Comparison of ENCODE assay signal across 1 cellular context in the genomic region with DNA sequence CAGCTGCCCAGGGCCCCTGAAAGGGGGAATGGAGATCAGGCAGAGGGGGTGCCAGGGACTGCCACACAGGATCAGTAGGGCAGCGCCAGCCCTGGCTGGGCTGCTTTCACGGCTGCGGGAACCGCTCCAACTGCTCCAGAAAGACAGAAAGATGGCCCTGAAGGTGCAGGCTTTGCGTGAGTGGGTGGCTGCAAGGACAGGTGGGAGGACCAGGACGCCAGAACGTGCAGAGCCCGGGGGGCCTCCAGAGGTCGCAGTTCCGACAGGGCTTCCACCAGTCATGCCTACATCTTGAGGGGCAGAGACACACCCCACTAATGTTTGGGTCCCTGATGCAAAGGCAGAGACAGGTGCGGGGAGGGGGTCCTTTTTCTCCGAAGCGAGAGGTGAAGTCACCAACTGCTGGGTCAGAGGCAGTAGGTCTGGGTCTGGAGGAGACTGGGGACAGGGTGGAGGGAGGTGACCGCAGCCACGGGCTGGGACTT.
TF ChIP-seq lines count a peak whose summit lies in the region.

No MANE protein-coding gene starts in this region.

TF ChIP-seq in H1, 55 proteins besides CTCF, POLR2A, EP300 and RAD21:
- TF ChIP-seq CHD1 (IDR thresholded peaks at IDR 0.05; ENCODE audit: low read depth, low read length), result no peak
- TF ChIP-seq KDM4A (IDR thresholded peaks at IDR 0.05; ENCODE audit: low read depth, low read length, severe bottlenecking), result no peak
- TF ChIP-seq MAFK (IDR thresholded peaks at IDR 0.05; ENCODE audit: low read depth, low read length), result no peak
- no peak for TF ChIP-seq TCF12 (IDR thresholded peaks at IDR 0.05; ENCODE audit: low read depth, low read length)
- TF ChIP-seq TAF7 (optimal IDR thresholded peaks at IDR 0.05; ENCODE audit: borderline replicate concordance, low read depth, low read length), result no peak
- no peak for TF ChIP-seq HDAC2 (IDR thresholded peaks at IDR 0.05; ENCODE audit: borderline replicate concordance in 1 of 2, low read depth in 2 of 2, low read length in 2 of 2)
- TF ChIP-seq SUZ12 (IDR thresholded peaks at IDR 0.05; ENCODE audit: low read length), result no peak
- TF ChIP-seq, protein P1, sequence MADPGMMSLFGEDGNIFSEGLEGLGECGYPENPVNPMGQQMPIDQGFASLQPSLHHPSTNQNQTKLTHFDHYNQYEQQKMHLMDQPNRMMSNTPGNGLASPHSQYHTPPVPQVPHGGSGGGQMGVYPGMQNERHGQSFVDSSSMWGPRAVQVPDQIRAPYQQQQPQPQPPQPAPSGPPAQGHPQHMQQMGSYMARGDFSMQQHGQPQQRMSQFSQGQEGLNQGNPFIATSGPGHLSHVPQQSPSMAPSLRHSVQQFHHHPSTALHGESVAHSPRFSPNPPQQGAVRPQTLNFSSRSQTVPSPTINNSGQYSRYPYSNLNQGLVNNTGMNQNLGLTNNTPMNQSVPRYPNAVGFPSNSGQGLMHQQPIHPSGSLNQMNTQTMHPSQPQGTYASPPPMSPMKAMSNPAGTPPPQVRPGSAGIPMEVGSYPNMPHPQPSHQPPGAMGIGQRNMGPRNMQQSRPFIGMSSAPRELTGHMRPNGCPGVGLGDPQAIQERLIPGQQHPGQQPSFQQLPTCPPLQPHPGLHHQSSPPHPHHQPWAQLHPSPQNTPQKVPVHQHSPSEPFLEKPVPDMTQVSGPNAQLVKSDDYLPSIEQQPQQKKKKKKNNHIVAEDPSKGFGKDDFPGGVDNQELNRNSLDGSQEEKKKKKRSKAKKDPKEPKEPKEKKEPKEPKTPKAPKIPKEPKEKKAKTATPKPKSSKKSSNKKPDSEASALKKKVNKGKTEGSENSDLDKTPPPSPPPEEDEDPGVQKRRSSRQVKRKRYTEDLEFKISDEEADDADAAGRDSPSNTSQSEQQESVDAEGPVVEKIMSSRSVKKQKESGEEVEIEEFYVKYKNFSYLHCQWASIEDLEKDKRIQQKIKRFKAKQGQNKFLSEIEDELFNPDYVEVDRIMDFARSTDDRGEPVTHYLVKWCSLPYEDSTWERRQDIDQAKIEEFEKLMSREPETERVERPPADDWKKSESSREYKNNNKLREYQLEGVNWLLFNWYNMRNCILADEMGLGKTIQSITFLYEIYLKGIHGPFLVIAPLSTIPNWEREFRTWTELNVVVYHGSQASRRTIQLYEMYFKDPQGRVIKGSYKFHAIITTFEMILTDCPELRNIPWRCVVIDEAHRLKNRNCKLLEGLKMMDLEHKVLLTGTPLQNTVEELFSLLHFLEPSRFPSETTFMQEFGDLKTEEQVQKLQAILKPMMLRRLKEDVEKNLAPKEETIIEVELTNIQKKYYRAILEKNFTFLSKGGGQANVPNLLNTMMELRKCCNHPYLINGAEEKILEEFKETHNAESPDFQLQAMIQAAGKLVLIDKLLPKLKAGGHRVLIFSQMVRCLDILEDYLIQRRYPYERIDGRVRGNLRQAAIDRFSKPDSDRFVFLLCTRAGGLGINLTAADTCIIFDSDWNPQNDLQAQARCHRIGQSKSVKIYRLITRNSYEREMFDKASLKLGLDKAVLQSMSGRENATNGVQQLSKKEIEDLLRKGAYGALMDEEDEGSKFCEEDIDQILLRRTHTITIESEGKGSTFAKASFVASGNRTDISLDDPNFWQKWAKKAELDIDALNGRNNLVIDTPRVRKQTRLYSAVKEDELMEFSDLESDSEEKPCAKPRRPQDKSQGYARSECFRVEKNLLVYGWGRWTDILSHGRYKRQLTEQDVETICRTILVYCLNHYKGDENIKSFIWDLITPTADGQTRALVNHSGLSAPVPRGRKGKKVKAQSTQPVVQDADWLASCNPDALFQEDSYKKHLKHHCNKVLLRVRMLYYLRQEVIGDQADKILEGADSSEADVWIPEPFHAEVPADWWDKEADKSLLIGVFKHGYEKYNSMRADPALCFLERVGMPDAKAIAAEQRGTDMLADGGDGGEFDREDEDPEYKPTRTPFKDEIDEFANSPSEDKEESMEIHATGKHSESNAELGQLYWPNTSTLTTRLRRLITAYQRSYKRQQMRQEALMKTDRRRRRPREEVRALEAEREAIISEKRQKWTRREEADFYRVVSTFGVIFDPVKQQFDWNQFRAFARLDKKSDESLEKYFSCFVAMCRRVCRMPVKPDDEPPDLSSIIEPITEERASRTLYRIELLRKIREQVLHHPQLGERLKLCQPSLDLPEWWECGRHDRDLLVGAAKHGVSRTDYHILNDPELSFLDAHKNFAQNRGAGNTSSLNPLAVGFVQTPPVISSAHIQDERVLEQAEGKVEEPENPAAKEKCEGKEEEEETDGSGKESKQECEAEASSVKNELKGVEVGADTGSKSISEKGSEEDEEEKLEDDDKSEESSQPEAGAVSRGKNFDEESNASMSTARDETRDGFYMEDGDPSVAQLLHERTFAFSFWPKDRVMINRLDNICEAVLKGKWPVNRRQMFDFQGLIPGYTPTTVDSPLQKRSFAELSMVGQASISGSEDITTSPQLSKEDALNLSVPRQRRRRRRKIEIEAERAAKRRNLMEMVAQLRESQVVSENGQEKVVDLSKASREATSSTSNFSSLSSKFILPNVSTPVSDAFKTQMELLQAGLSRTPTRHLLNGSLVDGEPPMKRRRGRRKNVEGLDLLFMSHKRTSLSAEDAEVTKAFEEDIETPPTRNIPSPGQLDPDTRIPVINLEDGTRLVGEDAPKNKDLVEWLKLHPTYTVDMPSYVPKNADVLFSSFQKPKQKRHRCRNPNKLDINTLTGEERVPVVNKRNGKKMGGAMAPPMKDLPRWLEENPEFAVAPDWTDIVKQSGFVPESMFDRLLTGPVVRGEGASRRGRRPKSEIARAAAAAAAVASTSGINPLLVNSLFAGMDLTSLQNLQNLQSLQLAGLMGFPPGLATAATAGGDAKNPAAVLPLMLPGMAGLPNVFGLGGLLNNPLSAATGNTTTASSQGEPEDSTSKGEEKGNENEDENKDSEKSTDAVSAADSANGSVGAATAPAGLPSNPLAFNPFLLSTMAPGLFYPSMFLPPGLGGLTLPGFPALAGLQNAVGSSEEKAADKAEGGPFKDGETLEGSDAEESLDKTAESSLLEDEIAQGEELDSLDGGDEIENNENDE (IDR thresholded peaks at IDR 0.05; ENCODE audit: insufficient replicate concordance, low read length), result no peak
- TF ChIP-seq CEBPB (IDR thresholded peaks at IDR 0.05; ENCODE audit: low read depth, low read length), result no peak
- TF ChIP-seq CTBP2 (IDR thresholded peaks at IDR 0.05; ENCODE audit: borderline replicate concordance, insufficient read depth, insufficient read length, low read length), result no peak
- TF ChIP-seq SIRT6 (IDR thresholded peaks at IDR 0.05; ENCODE audit: low read length), result no peak
- TF ChIP-seq KDM1A (IDR thresholded peaks at IDR 0.05; ENCODE audit: borderline replicate concordance, low read length), result no peak
